Comparison of ENCODE assay signal across 24 cellular contexts in the genomic region with DNA sequence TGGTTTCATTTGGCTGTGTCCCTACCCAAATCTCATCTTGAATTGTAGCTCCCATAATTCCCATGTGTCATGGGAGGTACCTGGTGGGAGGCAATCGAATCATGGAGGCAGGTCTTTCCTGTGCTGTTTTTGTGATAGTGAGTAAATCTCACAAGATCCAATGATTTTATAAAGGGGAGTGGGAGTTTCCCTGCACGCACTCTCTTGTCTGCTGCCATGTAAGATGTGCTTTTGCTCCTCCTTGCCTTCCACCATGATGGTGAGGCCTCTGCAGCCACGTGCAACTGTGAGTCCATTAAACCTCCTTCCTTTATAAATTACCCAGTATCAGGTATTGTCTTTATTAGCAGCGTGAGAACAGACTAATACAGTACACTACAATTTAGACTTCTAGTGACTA.
DNase-seq lines count a peak whose midpoint lies in the region; FAIRE-seq and TF ChIP-seq lines count a peak whose summit lies in the region.
"Had no signal": no experiment of that assay in that cellular context is flagged by ENCODE, and none has a peak within 500 bp of the region (broad histone marks: within the 10 kb centered on the region; RNA-seq: fewer than 3 reads in every experiment).

No MANE protein-coding gene starts in this region.

- H4K91ac ChIP-seq in H1 (replicated peaks; ENCODE audit: insufficient read length, low read length), result no peak overlapping the region

- no peak overlapping the region for H4K8ac ChIP-seq in H1 (ENCODE audit: extremely low read depth, insufficient read depth, low read length)

- no peaks in the 10 kb centered on the region for H3K9me3 Mint-ChIP-seq in MCF 10A (ENCODE audit: unreplicated experiment)
- H3K9me3 Mint-ChIP-seq: HFFc6 had no signal

- no peak overlapping the region for H3K56ac ChIP-seq in H1 (replicated peaks; ENCODE audit: insufficient read length, low read depth, low read length)

- no peak overlapping the region for H3K4ac ChIP-seq in H1 (replicated peaks; ENCODE audit: insufficient read length, low read depth, low read length)

- no peak for TF ChIP-seq POLR2A in breast epithelium (IDR thresholded peaks at IDR 0.05)
- no peak for TF ChIP-seq POLR2A in H1 (IDR thresholded peaks at IDR 0.05; ENCODE audit: control extremely low read depth in 1 of 2, low read depth in 2 of 2, low read length in 2 of 2)
- TF ChIP-seq POLR2A in ovary (IDR thresholded peaks at IDR 0.05), result no peak

- no peak overlapping the region for H3K4me3 Mint-ChIP-seq in MCF 10A (ENCODE audit: unreplicated experiment)
- H3K4me3 Mint-ChIP-seq: CD4-positive, CD25-positive, alpha-beta regulatory T cell; CD8-positive, alpha-beta T cell; GM23338; HFFc6 had no signal

- H3K27ac ChIP-seq in breast epithelium, result no peak overlapping the region
- no peak overlapping the region for H3K27ac ChIP-seq in BLaER1 treated with 17β-estradiol and CSF1 and Interleukin-3, amounts not matched to agents 10 nM and 100 nM
- H3K27ac ChIP-seq in H1 (ENCODE audit: low read depth, low read length), result no peak overlapping the region
- no peak overlapping the region for H3K27ac ChIP-seq in ovary
- H3K27ac ChIP-seq: C4-2B had no signal

- TF ChIP-seq RAD21 in H1 (IDR thresholded peaks at IDR 0.05 in 1 of 2, conservative IDR thresholded peaks at IDR 0.05 in 1 of 2; ENCODE audit: low read depth in 2 of 2, low read length in 2 of 2), result no peak

- no peak overlapping the region for H2BK12ac ChIP-seq in H1 (ENCODE audit: low read depth, low read length)

- H3K4me1 Mint-ChIP-seq in MCF 10A (ENCODE audit: insufficient read depth, unreplicated experiment), result no peaks in the 10 kb centered on the region

- no TSS peak for BruUV-seq in MCF 10A (replicated peaks; lab: Mats Ljungman, UMichigan)

- H3K9me3 ChIP-seq in breast epithelium (no peaks in the 10 kb centered on the region), H1 (ENCODE audit: insufficient read depth in 2 of 2, low read depth in 1 of 2, low read length in 1 of 2) (no peaks in the 10 kb centered on the region), ovary (peaks cover 0 to 5% of the 10 kb centered on the region in 2 donors)
- peaks cover 7 to 19% (median 13%) of the 10 kb centered on the region in 11 experiments; a peak in 16 of 22 replicates for H3K9me3 ChIP-seq in BLaER1 treated with 17β-estradiol and CSF1 and Interleukin-3, amounts not matched to agents 10 nM and 100 nM (replicated peaks in 1 of 11)
- H3K9me3 ChIP-seq: A549, BE2C, HAP-1 had no signal

- TF ChIP-seq CTCF in MCF 10A (IDR thresholded peaks at IDR 0.05; ENCODE audit: unreplicated experiment) (no peak), breast epithelium (IDR thresholded peaks at IDR 0.05) (no peak), H1 (IDR thresholded peaks at IDR 0.05; ENCODE audit: control extremely low read depth in 1 of 3, insufficient read depth in 1 of 3, low read depth in 1 of 3, low read length in 3 of 3) (no peak), ovary (IDR thresholded peaks at IDR 0.05) (no peak)

- CTCF ChIA-PET in MCF 10A (lab: Yijun Ruan, JAX), result interaction anchor here (0.6 kb wide), 1 partner anchor 285 kb away, joined by 3 read pairs; no protein-coding TSS in a partner anchor
- CTCF ChIA-PET in H1 (lab: Charles Lee; ENCODE audit: partially characterized antibody), result no interaction called here

- TF ChIP-seq EP300 in H1 (IDR thresholded peaks at IDR 0.05; ENCODE audit: borderline replicate concordance in 1 of 2, low read depth in 2 of 2, low read length in 2 of 2) (no peak), ovary (IDR thresholded peaks at IDR 0.05) (no peak)

- H3K4me3 ChIP-seq in breast epithelium (no peak overlapping the region), H1 (ENCODE audit: extremely low read depth in 1 of 4, insufficient read depth in 2 of 4, low read depth in 3 of 4, low read length in 4 of 4) (no peak overlapping the region), ovary (no peak overlapping the region)
- H3K4me3 ChIP-seq in BLaER1 treated with 17β-estradiol and CSF1 and Interleukin-3, amounts not matched to agents 10 nM and 100 nM, result no peak overlapping the region
- H3K4me3 ChIP-seq: A549, GM23338, HAP-1 had no signal

- peak overlapping the region; percentile 12 for H3K27ac Mint-ChIP-seq in MCF 10A (ENCODE audit: low read depth, unreplicated experiment)
- H3K27ac Mint-ChIP-seq: CD8-positive, alpha-beta T cell; GM23338; HFFc6 had no signal

- no peaks in the 10 kb centered on the region for H3K23me2 ChIP-seq in H1 (ENCODE audit: low read depth, low read length)

- H3K79me2 ChIP-seq in H1 (ENCODE audit: control insufficient read depth in 1 of 2, insufficient read depth in 2 of 2, low read length in 2 of 2), result no peaks in the 10 kb centered on the region

- WGBS in H1 (ENCODE audit: extremely low coverage in 1 of 2, insufficient coverage in 1 of 2, insufficient read length in 1 of 2, insufficient replicate concordance in 2 of 2, low coverage in 1 of 2, low lambda C conversion rate in 2 of 2, missing lambda C conversion rate in 1 of 2), 2 experiments, result 84% methylated on average over 4 of the region's 4 CpGs; no CpG with 5 or more reads in 1 of the 2 experiments
- WGBS in ovary, 3 donors, result 91 to 93% (median 91%) methylated on average over 4 of the region's 4 CpGs

- POLR2A ChIA-PET in MCF 10A (lab: Yijun Ruan, JAX), result no interaction called here
- POLR2A ChIA-PET in H1 (lab: Charles Lee; ENCODE audit: partially characterized antibody), result no interaction called here

- intact Hi-C loops in MCF 10A (cut with micrococcal nuclease) (no loop called here), breast epithelium (cut with DNase I; ENCODE audit: low total_unique reads) (no loop called here), ovary (cut with DNase I) (no loop called here)

- no peaks in the 10 kb centered on the region for H3K79me1 ChIP-seq in H1 (ENCODE audit: low read depth, low read length)

- H3K36me3 Mint-ChIP-seq in MCF 10A (ENCODE audit: insufficient read depth, unreplicated experiment), result peaks cover 3% of the 10 kb centered on the region
- H3K36me3 Mint-ChIP-seq: CD4-positive, CD25-positive, alpha-beta regulatory T cell; CD8-positive, alpha-beta T cell had no signal

- H2AFZ ChIP-seq in H1 (ENCODE audit: low read length), result no peak overlapping the region
- H2AFZ ChIP-seq: GM23338 had no signal

- no peak for DNase-seq in MCF 10A (ENCODE audit: unreplicated experiment)
- no peak for DNase-seq in breast epithelium (ENCODE audit: low spot score in 2 of 2)
- DNase-seq in H1 (ENCODE audit: low read depth in 1 of 2, low spot score in 2 of 2), result no peak
- no peak for DNase-seq in frontal cortex (ENCODE audit: low spot score in 2 of 2)
- no peak for DNase-seq in ovary
- DNase-seq: 8988T; ACHN; AML-193; BE2C; CD4-positive, CD25-positive, alpha-beta regulatory T cell; CD8-positive, alpha-beta T cell; DMS 273 treated with DMSO at 0.1 percent for 48 hours; DMS79 treated with DMSO at 0.1 percent for 48 hours; GF-D8; HFFc6 had no signal

- no peak overlapping the region for H4K5ac ChIP-seq in H1 (ENCODE audit: insufficient read length, low read depth, low read length)

- no peak overlapping the region for H3K9ac ChIP-seq in BLaER1 treated with 17β-estradiol and CSF1 and Interleukin-3, amounts not matched to agents 10 nM and 100 nM
- H3K9ac ChIP-seq in H1 (replicated peaks in 1 of 4; ENCODE audit: extremely low read depth in 1 of 4, low read depth in 3 of 4, low read length in 3 of 4), result no peak overlapping the region

- H3K4me1 ChIP-seq in breast epithelium, result no peaks in the 10 kb centered on the region
- H3K4me1 ChIP-seq in BLaER1 treated with 17β-estradiol and CSF1 and Interleukin-3, amounts not matched to agents 10 nM and 100 nM, result peaks cover 47 to 67% (median 59%) of the 10 kb centered on the region in 10 experiments
- peaks cover 0 to 2% (median 0%) of the 10 kb centered on the region in 4 experiments; a peak in 1 of 7 replicates for H3K4me1 ChIP-seq in H1 (replicated peaks in 1 of 4; ENCODE audit: control insufficient read depth in 3 of 4, insufficient read depth in 4 of 4, low read length in 3 of 4)
- no peaks in the 10 kb centered on the region for H3K4me1 ChIP-seq in ovary (ENCODE audit: insufficient read depth)
- H3K4me1 ChIP-seq: A549, BE2C, HAP-1 had no signal

- 0 out of 2 replicates have a peak overlapping the region, but pooled peaks have one; percentile 75 for H2AK5ac ChIP-seq in H1 (ENCODE audit: low read depth, low read length)

- H2BK20ac ChIP-seq in H1 (ENCODE audit: low read length), result no peak overlapping the region

- H3K27me3 ChIP-seq in breast epithelium, result no peaks in the 10 kb centered on the region
- H3K27me3 ChIP-seq in BLaER1 treated with 17β-estradiol and CSF1 and Interleukin-3, amounts not matched to agents 10 nM and 100 nM, result no peaks in the 10 kb centered on the region
- H3K27me3 ChIP-seq in H1 (replicated peaks in 1 of 4; ENCODE audit: control insufficient read depth in 3 of 4, extremely low read depth in 1 of 4, insufficient read depth in 3 of 4, low read length in 3 of 4), result no peaks in the 10 kb centered on the region
- no peaks in the 10 kb centered on the region for H3K27me3 ChIP-seq in ovary
- H3K27me3 ChIP-seq: BE2C had no signal

- no peak overlapping the region for H2BK5ac ChIP-seq in H1 (ENCODE audit: low read depth, low read length)

- no peak overlapping the region for H2BK120ac ChIP-seq in H1 (replicated peaks; ENCODE audit: low read depth, low read length)

- no peak overlapping the region for H3K18ac ChIP-seq in H1 (ENCODE audit: extremely low read depth, low read length)

- H3K27me3 Mint-ChIP-seq in MCF 10A (ENCODE audit: insufficient read depth, unreplicated experiment), result no peaks in the 10 kb centered on the region

- FAIRE-seq in H1 (lab: Jason Lieb, UNC), result no peak
- FAIRE-seq in frontal cortex (lab: Jason Lieb, UNC), result no peak
- FAIRE-seq: A549, D721Med, GM12891, GM18507, H54 had no signal

- no peak overlapping the region for H3K14ac ChIP-seq in H1 (ENCODE audit: insufficient read length)

- H3K36me3 ChIP-seq in breast epithelium (no peaks in the 10 kb centered on the region), H1 (ENCODE audit: control insufficient read depth in 2 of 4, insufficient read depth in 4 of 4, low read length in 3 of 4) (no peaks in the 10 kb centered on the region), ovary (no peaks in the 10 kb centered on the region)
- no peaks in the 10 kb centered on the region for H3K36me3 ChIP-seq in BLaER1 treated with 17β-estradiol and CSF1 and Interleukin-3, amounts not matched to agents 10 nM and 100 nM
- H3K36me3 ChIP-seq: BE2C, HAP-1 had no signal

- no peaks in the 10 kb centered on the region for H4K20me1 ChIP-seq in BLaER1 treated with 17β-estradiol and CSF1 and Interleukin-3, amounts not matched to agents 10 nM and 100 nM
- H4K20me1 ChIP-seq in H1 (replicated peaks in 1 of 2; ENCODE audit: control insufficient read depth in 1 of 2, insufficient read depth in 2 of 2, low read length in 2 of 2), result no peaks in the 10 kb centered on the region

- no peak overlapping the region for H3K23ac ChIP-seq in H1 (ENCODE audit: insufficient read length)

- H3K4me2 ChIP-seq in BLaER1 treated with 17β-estradiol and CSF1 and Interleukin-3, amounts not matched to agents 10 nM and 100 nM, result peak overlapping the region in 9 of 11 experiments; percentile 69 to 95 (median 85); a peak in 7 of 22 replicates
- H3K4me2 ChIP-seq in H1 (ENCODE audit: insufficient read depth in 1 of 2, low read depth in 2 of 2, low read length in 2 of 2), result no peak overlapping the region
- H3K4me2 ChIP-seq: A549, GM23338 had no signal

- no peak overlapping the region for H2BK15ac ChIP-seq in H1 (ENCODE audit: low read length)

TF ChIP-seq in H1, 55 proteins besides CTCF, POLR2A, EP300 and RAD21 (continues in another document):
- no peak for TF ChIP-seq KDM1A (IDR thresholded peaks at IDR 0.05; ENCODE audit: borderline replicate concordance, low read length)

Comparison
In these comparisons a context has a peak if more than half of its experiments do, and no peak if none do; other contexts are left out.
1. H3K4me2 ChIP-seq: peak in BLaER1 treated with 17β-estradiol and CSF1 and Interleukin-3, amounts not matched to agents 10 nM and 100 nM (9 of 11); none in H1 (0 of 2).